1 cellular context compared by ENCODE assay signal in the genomic region with DNA sequence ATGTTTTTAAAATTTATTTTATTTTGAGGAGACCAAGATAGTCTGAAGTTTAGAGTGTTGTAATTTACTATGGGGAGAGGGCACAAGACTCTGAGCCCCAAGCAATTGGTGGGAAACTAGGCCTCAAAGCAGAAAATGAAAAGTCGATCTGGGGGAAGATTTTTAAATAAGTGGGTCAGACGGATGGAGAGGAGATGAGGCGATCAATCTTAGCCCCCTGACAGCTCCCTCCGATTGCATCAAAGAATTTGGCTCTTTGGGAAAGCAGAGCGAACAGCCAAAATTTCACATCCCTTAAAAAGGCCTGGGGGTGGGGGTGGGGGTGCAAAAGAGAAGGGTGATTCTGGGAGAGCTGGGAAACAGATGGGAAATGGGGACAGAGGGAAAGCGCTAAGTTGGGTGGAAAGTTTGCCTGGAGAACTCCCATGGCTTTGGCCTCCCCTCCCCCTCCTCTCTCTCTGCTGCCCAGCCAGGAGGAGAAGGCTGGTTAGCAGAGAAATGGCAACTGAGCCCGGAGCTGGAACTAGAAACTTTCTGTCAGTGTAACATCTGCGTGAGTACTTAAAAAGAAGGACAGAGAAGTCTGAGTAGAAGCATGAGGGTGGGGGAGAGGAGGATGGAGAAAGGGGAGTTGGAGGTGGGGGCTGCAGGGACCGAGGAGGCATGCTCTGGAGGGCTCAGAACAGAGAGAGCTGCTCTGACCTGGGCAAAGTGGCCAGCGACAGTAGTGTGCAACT.
A peak's percentile ranks its signal among the peaks of the same experiment; 100 is the strongest.
TF ChIP-seq lines count a peak whose summit lies in the region.

No MANE protein-coding gene starts in this region.

TF ChIP-seq in H1, 55 proteins besides CTCF, POLR2A, EP300 and RAD21:
- TF ChIP-seq TEAD4 (IDR thresholded peaks at IDR 0.05; ENCODE audit: low read depth, low read length), result no peak
- TF ChIP-seq BACH1 (IDR thresholded peaks at IDR 0.05; ENCODE audit: low read length), result no peak
- 0 out of 2 replicates have a peak, but pooled peaks have one; percentile 16 for TF ChIP-seq SP1 (IDR thresholded peaks at IDR 0.05; ENCODE audit: low read depth, low read length)
- TF ChIP-seq CTBP2 (IDR thresholded peaks at IDR 0.05; ENCODE audit: borderline replicate concordance, insufficient read depth, insufficient read length, low read length), result peak; percentile 69
- no peak for TF ChIP-seq RBBP5 (IDR thresholded peaks at IDR 0.05; ENCODE audit: borderline replicate concordance, low read depth, low read length)
- no peak for TF ChIP-seq SIRT6 (IDR thresholded peaks at IDR 0.05; ENCODE audit: low read length)
- TF ChIP-seq YY1 (IDR thresholded peaks at IDR 0.05; ENCODE audit: low read depth, low read length), result no peak
- TF ChIP-seq, protein P1, sequence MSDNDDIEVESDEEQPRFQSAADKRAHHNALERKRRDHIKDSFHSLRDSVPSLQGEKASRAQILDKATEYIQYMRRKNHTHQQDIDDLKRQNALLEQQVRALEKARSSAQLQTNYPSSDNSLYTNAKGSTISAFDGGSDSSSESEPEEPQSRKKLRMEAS (IDR thresholded peaks at IDR 0.05), result no peak
- TF ChIP-seq CEBPB (IDR thresholded peaks at IDR 0.05; ENCODE audit: low read depth, low read length), result no peak
- TF ChIP-seq MAFK (IDR thresholded peaks at IDR 0.05; ENCODE audit: low read depth, low read length), result no peak
- TF ChIP-seq RFX5 (IDR thresholded peaks at IDR 0.05; ENCODE audit: borderline replicate concordance, low read depth, low read length), result no peak
- no peak for TF ChIP-seq TCF12 (IDR thresholded peaks at IDR 0.05; ENCODE audit: low read depth, low read length)
- no peak for TF ChIP-seq KDM1A (IDR thresholded peaks at IDR 0.05; ENCODE audit: borderline replicate concordance, low read length)
- TF ChIP-seq EZH2 (IDR thresholded peaks at IDR 0.05; ENCODE audit: low read depth, low read length, severe bottlenecking), result peak; percentile 5
- no peak for TF ChIP-seq SP2 (IDR thresholded peaks at IDR 0.05; ENCODE audit: low read length)
- TF ChIP-seq ZNF274 (IDR thresholded peaks at IDR 0.05; ENCODE audit: borderline replicate concordance, extremely low read depth, low read length), result no peak
- peak; percentile 18 for TF ChIP-seq ASH2L (IDR thresholded peaks at IDR 0.05; ENCODE audit: low read length)
- TF ChIP-seq, protein P2, sequence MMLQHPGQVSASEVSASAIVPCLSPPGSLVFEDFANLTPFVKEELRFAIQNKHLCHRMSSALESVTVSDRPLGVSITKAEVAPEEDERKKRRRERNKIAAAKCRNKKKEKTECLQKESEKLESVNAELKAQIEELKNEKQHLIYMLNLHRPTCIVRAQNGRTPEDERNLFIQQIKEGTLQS (IDR thresholded peaks at IDR 0.05; ENCODE audit: insufficient read depth, low read depth, low read length), result no peak
- no peak for TF ChIP-seq CHD2 (IDR thresholded peaks at IDR 0.05; ENCODE audit: low read length)
- no peak for TF ChIP-seq SIX5 (IDR thresholded peaks at IDR 0.05; ENCODE audit: low read depth, low read length)
- TF ChIP-seq NRF1 (IDR thresholded peaks at IDR 0.05; ENCODE audit: low read depth, low read length), result no peak
- TF ChIP-seq, protein P3, sequence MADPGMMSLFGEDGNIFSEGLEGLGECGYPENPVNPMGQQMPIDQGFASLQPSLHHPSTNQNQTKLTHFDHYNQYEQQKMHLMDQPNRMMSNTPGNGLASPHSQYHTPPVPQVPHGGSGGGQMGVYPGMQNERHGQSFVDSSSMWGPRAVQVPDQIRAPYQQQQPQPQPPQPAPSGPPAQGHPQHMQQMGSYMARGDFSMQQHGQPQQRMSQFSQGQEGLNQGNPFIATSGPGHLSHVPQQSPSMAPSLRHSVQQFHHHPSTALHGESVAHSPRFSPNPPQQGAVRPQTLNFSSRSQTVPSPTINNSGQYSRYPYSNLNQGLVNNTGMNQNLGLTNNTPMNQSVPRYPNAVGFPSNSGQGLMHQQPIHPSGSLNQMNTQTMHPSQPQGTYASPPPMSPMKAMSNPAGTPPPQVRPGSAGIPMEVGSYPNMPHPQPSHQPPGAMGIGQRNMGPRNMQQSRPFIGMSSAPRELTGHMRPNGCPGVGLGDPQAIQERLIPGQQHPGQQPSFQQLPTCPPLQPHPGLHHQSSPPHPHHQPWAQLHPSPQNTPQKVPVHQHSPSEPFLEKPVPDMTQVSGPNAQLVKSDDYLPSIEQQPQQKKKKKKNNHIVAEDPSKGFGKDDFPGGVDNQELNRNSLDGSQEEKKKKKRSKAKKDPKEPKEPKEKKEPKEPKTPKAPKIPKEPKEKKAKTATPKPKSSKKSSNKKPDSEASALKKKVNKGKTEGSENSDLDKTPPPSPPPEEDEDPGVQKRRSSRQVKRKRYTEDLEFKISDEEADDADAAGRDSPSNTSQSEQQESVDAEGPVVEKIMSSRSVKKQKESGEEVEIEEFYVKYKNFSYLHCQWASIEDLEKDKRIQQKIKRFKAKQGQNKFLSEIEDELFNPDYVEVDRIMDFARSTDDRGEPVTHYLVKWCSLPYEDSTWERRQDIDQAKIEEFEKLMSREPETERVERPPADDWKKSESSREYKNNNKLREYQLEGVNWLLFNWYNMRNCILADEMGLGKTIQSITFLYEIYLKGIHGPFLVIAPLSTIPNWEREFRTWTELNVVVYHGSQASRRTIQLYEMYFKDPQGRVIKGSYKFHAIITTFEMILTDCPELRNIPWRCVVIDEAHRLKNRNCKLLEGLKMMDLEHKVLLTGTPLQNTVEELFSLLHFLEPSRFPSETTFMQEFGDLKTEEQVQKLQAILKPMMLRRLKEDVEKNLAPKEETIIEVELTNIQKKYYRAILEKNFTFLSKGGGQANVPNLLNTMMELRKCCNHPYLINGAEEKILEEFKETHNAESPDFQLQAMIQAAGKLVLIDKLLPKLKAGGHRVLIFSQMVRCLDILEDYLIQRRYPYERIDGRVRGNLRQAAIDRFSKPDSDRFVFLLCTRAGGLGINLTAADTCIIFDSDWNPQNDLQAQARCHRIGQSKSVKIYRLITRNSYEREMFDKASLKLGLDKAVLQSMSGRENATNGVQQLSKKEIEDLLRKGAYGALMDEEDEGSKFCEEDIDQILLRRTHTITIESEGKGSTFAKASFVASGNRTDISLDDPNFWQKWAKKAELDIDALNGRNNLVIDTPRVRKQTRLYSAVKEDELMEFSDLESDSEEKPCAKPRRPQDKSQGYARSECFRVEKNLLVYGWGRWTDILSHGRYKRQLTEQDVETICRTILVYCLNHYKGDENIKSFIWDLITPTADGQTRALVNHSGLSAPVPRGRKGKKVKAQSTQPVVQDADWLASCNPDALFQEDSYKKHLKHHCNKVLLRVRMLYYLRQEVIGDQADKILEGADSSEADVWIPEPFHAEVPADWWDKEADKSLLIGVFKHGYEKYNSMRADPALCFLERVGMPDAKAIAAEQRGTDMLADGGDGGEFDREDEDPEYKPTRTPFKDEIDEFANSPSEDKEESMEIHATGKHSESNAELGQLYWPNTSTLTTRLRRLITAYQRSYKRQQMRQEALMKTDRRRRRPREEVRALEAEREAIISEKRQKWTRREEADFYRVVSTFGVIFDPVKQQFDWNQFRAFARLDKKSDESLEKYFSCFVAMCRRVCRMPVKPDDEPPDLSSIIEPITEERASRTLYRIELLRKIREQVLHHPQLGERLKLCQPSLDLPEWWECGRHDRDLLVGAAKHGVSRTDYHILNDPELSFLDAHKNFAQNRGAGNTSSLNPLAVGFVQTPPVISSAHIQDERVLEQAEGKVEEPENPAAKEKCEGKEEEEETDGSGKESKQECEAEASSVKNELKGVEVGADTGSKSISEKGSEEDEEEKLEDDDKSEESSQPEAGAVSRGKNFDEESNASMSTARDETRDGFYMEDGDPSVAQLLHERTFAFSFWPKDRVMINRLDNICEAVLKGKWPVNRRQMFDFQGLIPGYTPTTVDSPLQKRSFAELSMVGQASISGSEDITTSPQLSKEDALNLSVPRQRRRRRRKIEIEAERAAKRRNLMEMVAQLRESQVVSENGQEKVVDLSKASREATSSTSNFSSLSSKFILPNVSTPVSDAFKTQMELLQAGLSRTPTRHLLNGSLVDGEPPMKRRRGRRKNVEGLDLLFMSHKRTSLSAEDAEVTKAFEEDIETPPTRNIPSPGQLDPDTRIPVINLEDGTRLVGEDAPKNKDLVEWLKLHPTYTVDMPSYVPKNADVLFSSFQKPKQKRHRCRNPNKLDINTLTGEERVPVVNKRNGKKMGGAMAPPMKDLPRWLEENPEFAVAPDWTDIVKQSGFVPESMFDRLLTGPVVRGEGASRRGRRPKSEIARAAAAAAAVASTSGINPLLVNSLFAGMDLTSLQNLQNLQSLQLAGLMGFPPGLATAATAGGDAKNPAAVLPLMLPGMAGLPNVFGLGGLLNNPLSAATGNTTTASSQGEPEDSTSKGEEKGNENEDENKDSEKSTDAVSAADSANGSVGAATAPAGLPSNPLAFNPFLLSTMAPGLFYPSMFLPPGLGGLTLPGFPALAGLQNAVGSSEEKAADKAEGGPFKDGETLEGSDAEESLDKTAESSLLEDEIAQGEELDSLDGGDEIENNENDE (IDR thresholded peaks at IDR 0.05; ENCODE audit: insufficient replicate concordance, low read length), result no peak
- TF ChIP-seq BCL11A (IDR thresholded peaks at IDR 0.05; ENCODE audit: low read depth in 2 of 2, low read length in 2 of 2), result no peak
- no peak for TF ChIP-seq HDAC6 (IDR thresholded peaks at IDR 0.05; ENCODE audit: low read depth, low read length)
- no peak for TF ChIP-seq CHD1 (IDR thresholded peaks at IDR 0.05; ENCODE audit: low read depth, low read length)
- TF ChIP-seq PHF8 (conservative IDR thresholded peaks at IDR 0.05; ENCODE audit: low read depth, low read length), result no peak
- TF ChIP-seq HDAC2 (IDR thresholded peaks at IDR 0.05; ENCODE audit: borderline replicate concordance in 1 of 2, low read depth in 2 of 2, low read length in 2 of 2), result no peak
- TF ChIP-seq CBX8 (IDR thresholded peaks at IDR 0.05; ENCODE audit: borderline replicate concordance, low read depth, low read length), result no peak
- TF ChIP-seq SAP30 (IDR thresholded peaks at IDR 0.05; ENCODE audit: insufficient read depth, insufficient replicate concordance, low read length), result no peak
- no peak for TF ChIP-seq POLR2AphosphoS5 (IDR thresholded peaks at IDR 0.05; ENCODE audit: low read depth, low read length)
- no peak for TF ChIP-seq CBX5 (IDR thresholded peaks at IDR 0.05; ENCODE audit: low read depth, low read length)
- no peak for TF ChIP-seq NANOG (IDR thresholded peaks at IDR 0.05; ENCODE audit: insufficient read depth, low read depth, low read length, poor library complexity, severe bottlenecking)
- peak; percentile 79 for TF ChIP-seq RNF2 (IDR thresholded peaks at IDR 0.05; ENCODE audit: borderline replicate concordance, low read depth, low read length, missing control alignments, poor library complexity, severe bottlenecking)
- TF ChIP-seq SUZ12 (IDR thresholded peaks at IDR 0.05; ENCODE audit: low read length), result peak; percentile 62; the same call in 1 of the 2 replicates
- TF ChIP-seq RXRA (IDR thresholded peaks at IDR 0.05; ENCODE audit: insufficient read depth, low read depth, low read length), result no peak
- no peak for TF ChIP-seq JUN (IDR thresholded peaks at IDR 0.05; ENCODE audit: low read depth, low read length)
- TF ChIP-seq GABPA (IDR thresholded peaks at IDR 0.05; ENCODE audit: borderline replicate concordance, insufficient read depth, low read length), result no peak
